In the genomic region with DNA sequence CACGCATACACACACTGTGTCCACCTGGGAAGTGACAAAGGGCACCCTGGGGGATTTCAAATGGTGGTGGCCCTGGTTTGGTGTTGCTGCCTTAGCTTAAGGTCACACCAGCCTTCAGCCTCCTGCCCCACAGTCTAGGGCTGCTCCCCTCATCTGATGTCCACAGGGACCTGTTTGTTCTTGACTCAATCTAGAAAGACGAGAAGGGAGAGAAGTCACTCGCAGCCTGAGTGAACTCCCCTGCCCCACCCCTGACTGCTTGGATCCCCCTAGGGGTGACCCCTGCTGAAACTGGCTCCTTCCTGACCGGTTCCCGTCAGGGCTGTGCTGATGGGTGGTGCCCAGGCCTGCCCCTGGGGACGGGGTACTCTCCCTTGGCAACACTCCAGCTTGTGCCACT, we compare ENCODE assay signal across 8 cellular contexts. TPM values are rescaled to one million over a fixed set of nuclear protein-coding genes. Genes with fewer than 3 reads are reported as not detected.
A peak's percentile ranks its signal among the peaks of the same experiment; 100 is the strongest.
DNase-seq lines count a peak whose midpoint lies in the region; ATAC-seq, FAIRE-seq and TF ChIP-seq lines count a peak whose summit lies in the region.
"Not testable (repeated sequence)": the region's sequence is repeated elsewhere in the genome, so short reads cannot be mapped to it uniquely, and the experiment has no call there.
"Had no signal": no experiment of that assay in that cellular context is flagged by ENCODE, and none has a peak within 500 bp of the region (broad histone marks: within the 10 kb centered on the region; RNA-seq: fewer than 3 reads in every experiment).

No MANE protein-coding gene starts in this region.

- H3K9me3 ChIP-seq in K562 (replicated peaks; ENCODE audit: control insufficient read depth, insufficient read depth, low read depth, low read length), result not testable (repeated sequence)

- TF ChIP-seq RAD21 in K562 (CRISPR knock-in tag; conservative IDR thresholded peaks at IDR 0.05 in 1 of 2, IDR thresholded peaks at IDR 0.05 in 1 of 2), result not testable (repeated sequence)

- not testable (repeated sequence) for H3K4me3 Mint-ChIP-seq in stimulated activated effector memory CD8-positive, alpha-beta T cell treated with anti-CD3 and anti-CD28 coated beads, Interleukin-12 subunit alpha, Interleukin-12 subunit beta, amount 100 ng/mL, for 72 hours

- peaks cover 13 to 15% of the 10 kb centered on the region in 2 experiments; a peak in 4 of 5 replicates for H3K4me1 ChIP-seq in K562 (replicated peaks in 1 of 2; ENCODE audit: control insufficient read depth in 2 of 2, insufficient read depth in 2 of 2, low read length in 2 of 2)

- H3K27me3 ChIP-seq in K562 (ENCODE audit: control insufficient read depth in 2 of 2, insufficient read depth in 2 of 2, low read length in 2 of 2), result not testable (repeated sequence)

- peak; percentile 25; the same call in 1 of the 3 replicates for ATAC-seq in SK-N-SH treated with all-trans-retinoic acid at 6 μM for 48 hours
- peak; percentile 26 for ATAC-seq in K562
- peak; percentile 65 for ATAC-seq in stimulated activated effector memory CD8-positive, alpha-beta T cell treated with anti-CD3 and anti-CD28 coated beads, Interleukin-12 subunit alpha, Interleukin-12 subunit beta, amount 100 ng/mL, for 72 hours

- not testable (repeated sequence) for H3K27ac Mint-ChIP-seq in stimulated activated effector memory CD8-positive, alpha-beta T cell treated with anti-CD3 and anti-CD28 coated beads, Interleukin-12 subunit alpha, Interleukin-12 subunit beta, amount 100 ng/mL, for 72 hours

- peak; percentile 44 for FAIRE-seq in HTR-8/SVneo (lab: Jason Lieb, UNC)
- FAIRE-seq in K562 (lab: Jason Lieb, UNC), result not testable (repeated sequence)

- DNase-seq in DMS 273 (lab: John Stamatoyannopoulos, UW; ENCODE audit: unreplicated experiment) (peak; percentile 13), NCI-H1436 (lab: John Stamatoyannopoulos, UW) (peak; percentile 35), left kidney (ENCODE audit: low read depth, low spot score) (peak; percentile 10)
- not testable (repeated sequence) for DNase-seq in HTR-8/SVneo (ENCODE audit: insufficient read length, low spot score); K562 (ENCODE audit: extremely low read depth in 1 of 4, low spot score in 3 of 4); stimulated activated effector memory CD8-positive, alpha-beta T cell treated with anti-CD3 and anti-CD28 coated beads, Interleukin-12 subunit alpha, Interleukin-12 subunit beta, amount 100 ng/mL, for 72 hours (ENCODE audit: low spot score in 2 of 2)

- H3K9ac ChIP-seq in K562 (ENCODE audit: insufficient read depth in 1 of 2, low read depth in 2 of 2, low read length in 2 of 2), result not testable (repeated sequence)

- not testable (repeated sequence) for H3K4me1 Mint-ChIP-seq in stimulated activated effector memory CD8-positive, alpha-beta T cell treated with anti-CD3 and anti-CD28 coated beads, Interleukin-12 subunit alpha, Interleukin-12 subunit beta, amount 100 ng/mL, for 72 hours

- not testable (repeated sequence) for H4K20me1 ChIP-seq in K562 (replicated peaks; ENCODE audit: control insufficient read depth, insufficient read depth, low read length)

- WGBS in K562 (ENCODE audit: insufficient coverage, low coverage, missing lambda C conversion rate), result 88% methylated on average over 3 of the region's 6 CpGs

- not testable (repeated sequence) for BruUV-seq in K562 (replicated peaks; lab: Mats Ljungman, UMichigan)

- not testable (repeated sequence) for TF ChIP-seq EP300 in K562 (IDR thresholded peaks at IDR 0.05; ENCODE audit: low read length)

- POLR2A ChIA-PET in K562 (lab: Yijun Ruan, JAX), result not testable (repeated sequence)

- not testable (repeated sequence) for H3K36me3 ChIP-seq in K562 (ENCODE audit: control insufficient read depth, insufficient read depth, low read length)

- not testable (repeated sequence) for TF ChIP-seq POLR2A in K562 (conservative IDR thresholded peaks at IDR 0.05)

- not testable (repeated sequence) for H2AFZ ChIP-seq in K562 (ENCODE audit: low read depth, low read length)

- intact Hi-C loops in K562 (cut with micrococcal nuclease), result loop anchor here (5.0 to 10.0 kb wide), 2 partner anchors 120 to 148 kb away; a partner anchor contains a TSS

- H3K9me3 Mint-ChIP-seq in stimulated activated effector memory CD8-positive, alpha-beta T cell treated with anti-CD3 and anti-CD28 coated beads, Interleukin-12 subunit alpha, Interleukin-12 subunit beta, amount 100 ng/mL, for 72 hours, result not testable (repeated sequence)

- H3K79me2 ChIP-seq in K562 (ENCODE audit: control insufficient read depth, insufficient read depth, low read length), result not testable (repeated sequence)

- not testable (repeated sequence) for H3K27ac ChIP-seq in K562 (ENCODE audit: extremely low read depth, low read depth, low read length)

- in situ Hi-C loops in K562 (cut with MboI), result loop anchor here (5.0 kb wide), 1 partner anchor 115 kb away; no protein-coding TSS in a partner anchor

- not testable (repeated sequence) for H3K36me3 Mint-ChIP-seq in stimulated activated effector memory CD8-positive, alpha-beta T cell treated with anti-CD3 and anti-CD28 coated beads, Interleukin-12 subunit alpha, Interleukin-12 subunit beta, amount 100 ng/mL, for 72 hours

- H3K9me1 ChIP-seq in K562 (ENCODE audit: control insufficient read depth, insufficient read depth, low read length), result not testable (repeated sequence)

- TF ChIP-seq CTCF in K562 (IDR thresholded peaks at IDR 0.05 in 2 of 3, conservative IDR thresholded peaks at IDR 0.05 in 1 of 3; ENCODE audit: insufficient read depth in 2 of 3, low read depth in 1 of 3, low read length in 3 of 3), result not testable (repeated sequence)

- H3K4me3 ChIP-seq in K562, result not testable (repeated sequence)

- not testable (repeated sequence) for H3K4me2 ChIP-seq in K562 (ENCODE audit: insufficient read depth, low read length)

- CTCF ChIA-PET in K562 (lab: Yijun Ruan, JAX; ENCODE audit: low intra/inter-chr PET ratio), result not testable (repeated sequence)

RNA-seq across cellular contexts. Expression of a gene that starts 14.9 kb away (rescaled TPM):
- 50.0 and 64.3 TPM in 2 replicates for total RNA-seq in K562 (2011; cell fraction: chromatin; rRNA removed; ENCODE audit: low replicate concordance)
- 69.5 and 85.3 TPM in 2 replicates for total RNA-seq in K562 (2011; cell fraction: nucleolus; rRNA removed)
- 63.5 and 69.1 TPM in 2 replicates for total RNA-seq in K562 (2011; cell fraction: nucleoplasm; rRNA removed)
- total RNA-seq in K562 (2014; rRNA removed) (9.4 and 12.8 TPM in 2 replicates), K562 (2014; rRNA removed; fragmentation: Illumina TruSeq; extraction: Trizol) (12.2 and 15.7 TPM in 2 replicates), K562 (2015; rRNA removed; fragmentation: Illumina TruSeq; extraction: Trizol) (11.8 and 13.0 TPM in 2 replicates), K562 (2021) (17.5 and 17.8 TPM in 2 replicates)
- polyA plus RNA-seq in K562 (2011; rRNA removed) (15.0 and 28.8 TPM in 2 replicates), K562 (2014; fragmentation: Illumina TruSeq; extraction: Trizol) (13.5 and 13.6 TPM in 2 replicates), K562 (2014; fragmentation: Nextera tagmentation; extraction: Ambion mirVana) (10 to 100 TPM; 32.4 TPM), K562 (2014; rRNA removed) (8.8 and 9.1 TPM in 2 replicates)
- polyA plus RNA-seq in K562 (2011; cell fraction: cytosol; rRNA removed), result 15.4 and 22.6 TPM in 2 replicates
- polyA plus RNA-seq in K562 (2011; cell fraction: nucleus; rRNA removed), result 16.8 and 18.6 TPM in 2 replicates
- polyA plus RNA-seq in K562 (2012), result 13.8 and 23.5 TPM in 2 replicates
- 58.4 and 72.4 TPM in 2 replicates for polyA minus RNA-seq in K562 (2011; rRNA and poly(A)+ RNA removed)
- 17.1 and 20.4 TPM in 2 replicates for polyA minus RNA-seq in K562 (2011; cell fraction: cytosol; rRNA and poly(A)+ RNA removed)
- polyA minus RNA-seq in K562 (2011; cell fraction: nucleus; rRNA and poly(A)+ RNA removed), result 16.2 and 28.3 TPM in 2 replicates
- total RNA-seq: A172 had no signal

RNA-seq across cellular contexts. Expression of a gene that starts 39.9 kb away (rescaled TPM):
- 639 and 767 TPM in 2 replicates for total RNA-seq in K562 (2011; cell fraction: chromatin; rRNA removed; ENCODE audit: low replicate concordance)
- total RNA-seq in K562 (2011; cell fraction: nucleolus; rRNA removed), result 540 and 629 TPM in 2 replicates
- total RNA-seq in K562 (2011; cell fraction: nucleoplasm; rRNA removed), result 507 and 548 TPM in 2 replicates
- total RNA-seq in K562 (2014; rRNA removed) (130 and 138 TPM in 2 replicates), K562 (2014; rRNA removed; fragmentation: Illumina TruSeq; extraction: Trizol) (180 and 197 TPM in 2 replicates), K562 (2015; rRNA removed; fragmentation: Illumina TruSeq; extraction: Trizol) (164 and 183 TPM in 2 replicates), K562 (2021) (146 and 159 TPM in 2 replicates)
- polyA plus RNA-seq in K562 (2011; rRNA removed) (195 and 220 TPM in 2 replicates), K562 (2014; fragmentation: Illumina TruSeq; extraction: Trizol) (96.2 and 113 TPM in 2 replicates), K562 (2014; fragmentation: Nextera tagmentation; extraction: Ambion mirVana) (10 to 100 TPM; 27.2 to 35.0 TPM), K562 (2014; rRNA removed) (237 and 283 TPM in 2 replicates)
- 55.7 and 97.9 TPM in 2 replicates for polyA plus RNA-seq in K562 (2011; cell fraction: cytosol; rRNA removed)
- 585 and 591 TPM in 2 replicates for polyA plus RNA-seq in K562 (2011; cell fraction: nucleus; rRNA removed)
- polyA plus RNA-seq in K562 (2012), result 148 and 265 TPM in 2 replicates
- polyA minus RNA-seq in K562 (2011; rRNA and poly(A)+ RNA removed), result 155 and 167 TPM in 2 replicates
- 71.5 and 87.6 TPM in 2 replicates for polyA minus RNA-seq in K562 (2011; cell fraction: cytosol; rRNA and poly(A)+ RNA removed)
- 323 and 418 TPM in 2 replicates for polyA minus RNA-seq in K562 (2011; cell fraction: nucleus; rRNA and poly(A)+ RNA removed)

RNA-seq across cellular contexts. Expression of a gene that starts 51.0 kb away (rescaled TPM):
- 50.2 and 133 TPM in 2 replicates for total RNA-seq in K562 (2011; cell fraction: chromatin; rRNA removed; ENCODE audit: low replicate concordance)
- 80.8 and 92.6 TPM in 2 replicates for total RNA-seq in K562 (2011; cell fraction: nucleolus; rRNA removed)
- total RNA-seq in K562 (2011; cell fraction: nucleoplasm; rRNA removed), result 147 and 172 TPM in 2 replicates
- total RNA-seq in K562 (2014; rRNA removed) (138 and 209 TPM in 2 replicates), K562 (2014; rRNA removed; fragmentation: Illumina TruSeq; extraction: Trizol) (85.8 and 108 TPM in 2 replicates), K562 (2015; rRNA removed; fragmentation: Illumina TruSeq; extraction: Trizol) (100 and 108 TPM in 2 replicates), K562 (2021) (133 and 137 TPM in 2 replicates)
- polyA plus RNA-seq in K562 (2011; rRNA removed) (175 and 195 TPM in 2 replicates), K562 (2014; fragmentation: Illumina TruSeq; extraction: Trizol) (155 and 183 TPM in 2 replicates), K562 (2014; fragmentation: Nextera tagmentation; extraction: Ambion mirVana) (10 to 100 TPM; 43.7 to 56.2 TPM), K562 (2014; rRNA removed) (141 and 198 TPM in 2 replicates)
- 47.8 and 169 TPM in 2 replicates for polyA plus RNA-seq in K562 (2011; cell fraction: cytosol; rRNA removed)
- 19.9 and 38.4 TPM in 2 replicates for polyA plus RNA-seq in K562 (2011; cell fraction: nucleus; rRNA removed)
- 167 and 239 TPM in 2 replicates for polyA plus RNA-seq in K562 (2012)
- 59.4 and 67.8 TPM in 2 replicates for polyA minus RNA-seq in K562 (2011; rRNA and poly(A)+ RNA removed)
- polyA minus RNA-seq in K562 (2011; cell fraction: cytosol; rRNA and poly(A)+ RNA removed), result 44.3 and 50.7 TPM in 2 replicates
- 12.8 and 23.5 TPM in 2 replicates for polyA minus RNA-seq in K562 (2011; cell fraction: nucleus; rRNA and poly(A)+ RNA removed)

RNA-seq across cellular contexts. Expression of a gene that starts 54.9 kb away (rescaled TPM):
- total RNA-seq in K562 (2011; cell fraction: chromatin; rRNA removed; ENCODE audit: low replicate concordance), result 15.7 and 26.6 TPM in 2 replicates
- total RNA-seq in K562 (2011; cell fraction: nucleolus; rRNA removed), result 12.9 and 16.7 TPM in 2 replicates
- 22.2 and 24.0 TPM in 2 replicates for total RNA-seq in K562 (2011; cell fraction: nucleoplasm; rRNA removed)
- total RNA-seq in K562 (2014; rRNA removed) (38.2 and 43.2 TPM in 2 replicates), K562 (2014; rRNA removed; fragmentation: Illumina TruSeq; extraction: Trizol) (59.3 and 80.6 TPM in 2 replicates), K562 (2015; rRNA removed; fragmentation: Illumina TruSeq; extraction: Trizol) (51.2 and 54.6 TPM in 2 replicates), K562 (2021) (27.5 and 35.6 TPM in 2 replicates)
- polyA plus RNA-seq in K562 (2011; rRNA removed) (33.7 and 36.5 TPM in 2 replicates), K562 (2014; fragmentation: Illumina TruSeq; extraction: Trizol) (66.5 and 80.2 TPM in 2 replicates), K562 (2014; fragmentation: Nextera tagmentation; extraction: Ambion mirVana) (10 to 100 TPM; 20.9 to 21.9 TPM), K562 (2014; rRNA removed) (52.5 and 69.0 TPM in 2 replicates)
- 3.4 and 12.2 TPM in 2 replicates for polyA plus RNA-seq in K562 (2011; cell fraction: cytosol; rRNA removed)
- polyA plus RNA-seq in K562 (2011; cell fraction: nucleus; rRNA removed), result 5.5 and 9.8 TPM in 2 replicates
- 51.2 and 71.0 TPM in 2 replicates for polyA plus RNA-seq in K562 (2012)
- 13.7 and 20.1 TPM in 2 replicates for polyA minus RNA-seq in K562 (2011; rRNA and poly(A)+ RNA removed)
- polyA minus RNA-seq in K562 (2011; cell fraction: cytosol; rRNA and poly(A)+ RNA removed), result 5.4 and 7.2 TPM in 2 replicates
- 6.5 and 14.8 TPM in 2 replicates for polyA minus RNA-seq in K562 (2011; cell fraction: nucleus; rRNA and poly(A)+ RNA removed)
